Comparison of ENCODE assay signal across 1 cellular context in genomic region chrX:31266172-31267076, GRCh38.
TF ChIP-seq lines count a peak whose summit lies in the region.

No MANE protein-coding gene starts in this region.

TF ChIP-seq in HepG2, 621 proteins besides CTCF, POLR2A, EP300 and RAD21 (continued from another document and continues in another):
- TF ChIP-seq HMGXB4 (CRISPR knock-in tag; IDR thresholded peaks at IDR 0.05; ENCODE audit: borderline replicate concordance in 1 of 2, low read depth in 1 of 2) (0 out of 4 replicates have a peak, but pooled peaks of 1 of the 2 experiments have one; percentile 20), SKI (IDR thresholded peaks at IDR 0.05; ENCODE audit: partially characterized antibody) (no peak), ZNF329 (CRISPR knock-in tag; IDR thresholded peaks at IDR 0.05; ENCODE audit: low read depth) (no peak), SMARCC2 (IDR thresholded peaks at IDR 0.05) (no peak), NCOA1 (CRISPR knock-in tag; IDR thresholded peaks at IDR 0.05) (no peak), BORCS8-MEF2B (CRISPR knock-in tag; IDR thresholded peaks at IDR 0.05) (no peak), HMGA1 (CRISPR knock-in tag; conservative IDR thresholded peaks at IDR 0.05) (no peak), POGZ (CRISPR knock-in tag; IDR thresholded peaks at IDR 0.05) (no peak), CHD2 (IDR thresholded peaks at IDR 0.05; ENCODE audit: low read depth, low read length) (no peak), KLF9 (CRISPR knock-in tag; IDR thresholded peaks at IDR 0.05; ENCODE audit: low read depth) (no peak), RORA (CRISPR knock-in tag; IDR thresholded peaks at IDR 0.05) (no peak), SP2 (CRISPR knock-in tag; IDR thresholded peaks at IDR 0.05) (no peak), FLYWCH1 (CRISPR knock-in tag; IDR thresholded peaks at IDR 0.05) (no peak), U2AF1 (optimal IDR thresholded peaks at IDR 0.05; ENCODE audit: low read depth, low read length) (no peak), MYNN (CRISPR knock-in tag; IDR thresholded peaks at IDR 0.05; ENCODE audit: low read depth) (no peak), SRSF9 (IDR thresholded peaks at IDR 0.05; ENCODE audit: borderline replicate concordance, insufficient read depth, low read depth, low read length, poor library complexity, severe bottlenecking) (no peak), KMT2B (CRISPR knock-in tag; IDR thresholded peaks at IDR 0.05) (no peak), TRAFD1 (CRISPR knock-in tag; IDR thresholded peaks at IDR 0.05; ENCODE audit: borderline replicate concordance) (no peak), UBTF (CRISPR knock-in tag; IDR thresholded peaks at IDR 0.05) (peak; percentile 40; the same call in 1 of the 2 replicates), ZNF34 (CRISPR knock-in tag; IDR thresholded peaks at IDR 0.05; ENCODE audit: borderline replicate concordance) (no peak), HIC2 (CRISPR knock-in tag; IDR thresholded peaks at IDR 0.05; ENCODE audit: low read depth) (no peak), ZNF678 (CRISPR knock-in tag; IDR thresholded peaks at IDR 0.05) (no peak), ZNF232 (CRISPR knock-in tag; IDR thresholded peaks at IDR 0.05; ENCODE audit: borderline replicate concordance) (no peak), ZNF569 (CRISPR knock-in tag; IDR thresholded peaks at IDR 0.05; ENCODE audit: borderline replicate concordance) (no peak), ZNF264 (CRISPR knock-in tag; IDR thresholded peaks at IDR 0.05) (0 out of 2 replicates have a peak, but pooled peaks have one; percentile 29), ZNF883 (CRISPR knock-in tag; IDR thresholded peaks at IDR 0.05; ENCODE audit: not compliant biosample characterization) (no peak), ZNF607 (CRISPR knock-in tag; IDR thresholded peaks at IDR 0.05; ENCODE audit: borderline replicate concordance) (no peak), HNRNPH1 (optimal IDR thresholded peaks at IDR 0.05; ENCODE audit: low read depth, low read length) (no peak), ARNT (IDR thresholded peaks at IDR 0.05) (no peak), GRHL1 (CRISPR knock-in tag; conservative IDR thresholded peaks at IDR 0.05) (no peak), ZSCAN30 (CRISPR knock-in tag; IDR thresholded peaks at IDR 0.05) (no peak), PAF1 (CRISPR knock-in tag; IDR thresholded peaks at IDR 0.05) (no peak), HHEX (CRISPR knock-in tag; IDR thresholded peaks at IDR 0.05) (no peak), NR2F6 (IDR thresholded peaks at IDR 0.05) (peak; percentile 29; the same call in 1 of the 2 replicates), NR2F6 (CRISPR knock-in tag; IDR thresholded peaks at IDR 0.05) (0 out of 2 replicates have a peak, but pooled peaks have one; percentile 20), FOSL1 (CRISPR knock-in tag; IDR thresholded peaks at IDR 0.05; ENCODE audit: borderline replicate concordance) (no peak), CBX5 (CRISPR knock-in tag; IDR thresholded peaks at IDR 0.05; ENCODE audit: borderline replicate concordance) (no peak), ZEB1 (IDR thresholded peaks at IDR 0.05; ENCODE audit: insufficient replicate concordance, low read depth) (no peak), THRA (CRISPR knock-in tag; IDR thresholded peaks at IDR 0.05; ENCODE audit: borderline replicate concordance) (no peak)
- TF ChIP-seq, protein P1, sequence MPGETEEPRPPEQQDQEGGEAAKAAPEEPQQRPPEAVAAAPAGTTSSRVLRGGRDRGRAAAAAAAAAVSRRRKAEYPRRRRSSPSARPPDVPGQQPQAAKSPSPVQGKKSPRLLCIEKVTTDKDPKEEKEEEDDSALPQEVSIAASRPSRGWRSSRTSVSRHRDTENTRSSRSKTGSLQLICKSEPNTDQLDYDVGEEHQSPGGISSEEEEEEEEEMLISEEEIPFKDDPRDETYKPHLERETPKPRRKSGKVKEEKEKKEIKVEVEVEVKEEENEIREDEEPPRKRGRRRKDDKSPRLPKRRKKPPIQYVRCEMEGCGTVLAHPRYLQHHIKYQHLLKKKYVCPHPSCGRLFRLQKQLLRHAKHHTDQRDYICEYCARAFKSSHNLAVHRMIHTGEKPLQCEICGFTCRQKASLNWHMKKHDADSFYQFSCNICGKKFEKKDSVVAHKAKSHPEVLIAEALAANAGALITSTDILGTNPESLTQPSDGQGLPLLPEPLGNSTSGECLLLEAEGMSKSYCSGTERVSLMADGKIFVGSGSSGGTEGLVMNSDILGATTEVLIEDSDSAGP (CRISPR knock-in tag; IDR thresholded peaks at IDR 0.05; ENCODE audit: borderline replicate concordance), result 0 out of 2 replicates have a peak, but pooled peaks have one; percentile 25
- TF ChIP-seq, protein P2, sequence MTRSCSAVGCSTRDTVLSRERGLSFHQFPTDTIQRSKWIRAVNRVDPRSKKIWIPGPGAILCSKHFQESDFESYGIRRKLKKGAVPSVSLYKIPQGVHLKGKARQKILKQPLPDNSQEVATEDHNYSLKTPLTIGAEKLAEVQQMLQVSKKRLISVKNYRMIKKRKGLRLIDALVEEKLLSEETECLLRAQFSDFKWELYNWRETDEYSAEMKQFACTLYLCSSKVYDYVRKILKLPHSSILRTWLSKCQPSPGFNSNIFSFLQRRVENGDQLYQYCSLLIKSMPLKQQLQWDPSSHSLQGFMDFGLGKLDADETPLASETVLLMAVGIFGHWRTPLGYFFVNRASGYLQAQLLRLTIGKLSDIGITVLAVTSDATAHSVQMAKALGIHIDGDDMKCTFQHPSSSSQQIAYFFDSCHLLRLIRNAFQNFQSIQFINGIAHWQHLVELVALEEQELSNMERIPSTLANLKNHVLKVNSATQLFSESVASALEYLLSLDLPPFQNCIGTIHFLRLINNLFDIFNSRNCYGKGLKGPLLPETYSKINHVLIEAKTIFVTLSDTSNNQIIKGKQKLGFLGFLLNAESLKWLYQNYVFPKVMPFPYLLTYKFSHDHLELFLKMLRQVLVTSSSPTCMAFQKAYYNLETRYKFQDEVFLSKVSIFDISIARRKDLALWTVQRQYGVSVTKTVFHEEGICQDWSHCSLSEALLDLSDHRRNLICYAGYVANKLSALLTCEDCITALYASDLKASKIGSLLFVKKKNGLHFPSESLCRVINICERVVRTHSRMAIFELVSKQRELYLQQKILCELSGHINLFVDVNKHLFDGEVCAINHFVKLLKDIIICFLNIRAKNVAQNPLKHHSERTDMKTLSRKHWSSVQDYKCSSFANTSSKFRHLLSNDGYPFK (CRISPR knock-in tag; IDR thresholded peaks at IDR 0.05; ENCODE audit: borderline replicate concordance), result no peak
- TF ChIP-seq, protein P3, sequence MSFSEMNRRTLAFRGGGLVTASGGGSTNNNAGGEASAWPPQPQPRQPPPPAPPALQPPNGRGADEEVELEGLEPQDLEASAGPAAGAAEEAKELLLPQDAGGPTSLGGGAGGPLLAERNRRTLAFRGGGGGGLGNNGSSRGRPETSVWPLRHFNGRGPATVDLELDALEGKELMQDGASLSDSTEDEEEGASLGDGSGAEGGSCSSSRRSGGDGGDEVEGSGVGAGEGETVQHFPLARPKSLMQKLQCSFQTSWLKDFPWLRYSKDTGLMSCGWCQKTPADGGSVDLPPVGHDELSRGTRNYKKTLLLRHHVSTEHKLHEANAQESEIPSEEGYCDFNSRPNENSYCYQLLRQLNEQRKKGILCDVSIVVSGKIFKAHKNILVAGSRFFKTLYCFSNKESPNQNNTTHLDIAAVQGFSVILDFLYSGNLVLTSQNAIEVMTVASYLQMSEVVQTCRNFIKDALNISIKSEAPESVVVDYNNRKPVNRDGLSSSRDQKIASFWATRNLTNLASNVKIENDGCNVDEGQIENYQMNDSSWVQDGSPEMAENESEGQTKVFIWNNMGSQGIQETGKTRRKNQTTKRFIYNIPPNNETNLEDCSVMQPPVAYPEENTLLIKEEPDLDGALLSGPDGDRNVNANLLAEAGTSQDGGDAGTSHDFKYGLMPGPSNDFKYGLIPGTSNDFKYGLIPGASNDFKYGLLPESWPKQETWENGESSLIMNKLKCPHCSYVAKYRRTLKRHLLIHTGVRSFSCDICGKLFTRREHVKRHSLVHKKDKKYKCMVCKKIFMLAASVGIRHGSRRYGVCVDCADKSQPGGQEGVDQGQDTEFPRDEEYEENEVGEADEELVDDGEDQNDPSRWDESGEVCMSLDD (CRISPR knock-in tag; IDR thresholded peaks at IDR 0.05; ENCODE audit: borderline replicate concordance), result 0 out of 2 replicates have a peak, but pooled peaks have one; percentile 44
- TF ChIP-seq, protein P4, sequence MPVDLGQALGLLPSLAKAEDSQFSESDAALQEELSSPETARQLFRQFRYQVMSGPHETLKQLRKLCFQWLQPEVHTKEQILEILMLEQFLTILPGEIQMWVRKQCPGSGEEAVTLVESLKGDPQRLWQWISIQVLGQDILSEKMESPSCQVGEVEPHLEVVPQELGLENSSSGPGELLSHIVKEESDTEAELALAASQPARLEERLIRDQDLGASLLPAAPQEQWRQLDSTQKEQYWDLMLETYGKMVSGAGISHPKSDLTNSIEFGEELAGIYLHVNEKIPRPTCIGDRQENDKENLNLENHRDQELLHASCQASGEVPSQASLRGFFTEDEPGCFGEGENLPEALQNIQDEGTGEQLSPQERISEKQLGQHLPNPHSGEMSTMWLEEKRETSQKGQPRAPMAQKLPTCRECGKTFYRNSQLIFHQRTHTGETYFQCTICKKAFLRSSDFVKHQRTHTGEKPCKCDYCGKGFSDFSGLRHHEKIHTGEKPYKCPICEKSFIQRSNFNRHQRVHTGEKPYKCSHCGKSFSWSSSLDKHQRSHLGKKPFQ (CRISPR knock-in tag; IDR thresholded peaks at IDR 0.05; ENCODE audit: insufficient replicate concordance), result no peak
